In genomic region chr19:10364644-10365043, GRCh38 we compare ENCODE assay signal across 18 cellular contexts.
"Had no signal": no experiment of that assay in that cellular context is flagged by ENCODE, and none has a peak within 500 bp of the region (broad histone marks: within the 10 kb centered on the region; RNA-seq: fewer than 3 reads in every experiment).

No MANE protein-coding gene starts in this region.

- ATAC-seq: activated CD8-positive, alpha-beta memory T cell treated with anti-CD3 and anti-CD28 coated beads, Interleukin-2, amount 10 ng/mL, durations not matched to agents 7 days and 5 days; gastrocnemius medialis; SK-N-SH treated with all-trans-retinoic acid at 6 μM for 48 hours; T-cell had no signal

- FAIRE-seq: pancreas had no signal

- H3K27me3 ChIP-seq: brain microvascular endothelial cell, gastrocnemius medialis, pancreas, tibial nerve, uterus had no signal

- H3K27ac ChIP-seq: brain microvascular endothelial cell, gastrocnemius medialis, pancreas, tibial nerve, uterus had no signal

- H3K36me3 ChIP-seq: uterus had no signal

- H3K4me1 ChIP-seq: gastrocnemius medialis, pancreas, tibial nerve, uterus had no signal

- H3K4me3 ChIP-seq: gastrocnemius medialis, pancreas, tibial nerve, uterus had no signal

- H3K9me3 ChIP-seq: gastrocnemius medialis, pancreas, uterus had no signal

- DNase-seq: activated B cell treated with CpG ODN at 0.5 μM for 24 hours; activated CD4-positive, alpha-beta memory T cell treated with anti-CD3 and anti-CD28 coated beads, Interleukin-2, amount 10 ng/mL, durations not matched to agents 7 days and 5 days; activated CD4-positive, alpha-beta T cell treated with anti-CD3 and anti-CD28 coated beads for 48 hours; activated CD8-positive, alpha-beta memory T cell treated with anti-CD3 and anti-CD28 coated beads, Interleukin-2, amount 10 ng/mL, durations not matched to agents 7 days and 5 days; activated naive CD4-positive, alpha-beta T cell treated with anti-CD3 and anti-CD28 coated beads for 36 hours; aorta; brain microvascular endothelial cell; cortex of kidney; effector CD8-positive, alpha-beta T cell; gastrocnemius medialis; left cardiac atrium; stimulated activated naive CD4-positive, alpha-beta T cell; T-cell; T-helper 9 cell; uterus had no signal
